8 cellular contexts compared by ENCODE assay signal in genomic region chr7:73519867-73520672, GRCh38. TPM values are rescaled to one million over a fixed set of nuclear protein-coding genes. Genes with fewer than 3 reads are reported as not detected.
DNase-seq lines count a peak whose midpoint lies in the region; TF ChIP-seq lines count a peak whose summit lies in the region.

No MANE protein-coding gene starts in this region.

- no peak for TF ChIP-seq CTCF in brain microvascular endothelial cell (IDR thresholded peaks at IDR 0.05; ENCODE audit: low read depth, low read length, missing control alignments)

- H3K4me3 ChIP-seq in NT2/D1 (ENCODE audit: insufficient read length, low read depth) (peak overlapping the region; percentile 60), brain microvascular endothelial cell (ENCODE audit: low read depth, low read length) (peak overlapping the region; percentile 77), urinary bladder (ENCODE audit: low read depth, low read length) (peak overlapping the region; percentile 92)

- H3K9ac ChIP-seq in NT2/D1 (ENCODE audit: insufficient read length, low read depth): peak overlapping the region; percentile 86

- WGBS in urinary bladder: 70% methylated on average over 18 of the region's 18 CpGs

- H3K36me3 ChIP-seq in NT2/D1 (ENCODE audit: insufficient read depth, insufficient read length, low read length) (peaks cover 50% of the 10 kb centered on the region), brain microvascular endothelial cell (replicated peaks) (peaks cover 4% of the 10 kb centered on the region), urinary bladder (ENCODE audit: insufficient read depth) (peaks cover 3% of the 10 kb centered on the region)

- DNase-seq in COR-L47 (lab: John Stamatoyannopoulos, UW) (peak; percentile 9), NT2/D1 (ENCODE audit: low read depth, low spot score) (no peak), brain microvascular endothelial cell (no peak), mesenteric fat pad (ENCODE audit: low spot score) (peak; percentile 64), GF-D8 (lab: John Stamatoyannopoulos, UW) (no peak), NK-92 (lab: John Stamatoyannopoulos, UW; ENCODE audit: unreplicated experiment) (no peak)
- no peak for DNase-seq in activated CD4-positive, CD25-positive, alpha-beta regulatory T cell (lab: John Stamatoyannopoulos, UW)

- no peaks in the 10 kb centered on the region for H3K9me3 ChIP-seq in NT2/D1 (ENCODE audit: insufficient read depth, low read length)

- peaks cover 2% of the 10 kb centered on the region for H3K4me1 ChIP-seq in NT2/D1 (ENCODE audit: insufficient read depth, insufficient read length)
- H3K4me1 ChIP-seq in urinary bladder (ENCODE audit: insufficient read depth): peaks cover 4% of the 10 kb centered on the region

- in situ Hi-C loops in brain microvascular endothelial cell (cut with HindIII; ENCODE audit: low pct_ligation_motif_present, low sequenced_read_pairs): no loop called here

- H3K27ac ChIP-seq in brain microvascular endothelial cell: peak overlapping the region; percentile 4
- no peak overlapping the region for H3K27ac ChIP-seq in urinary bladder (ENCODE audit: low read depth)

- H3K27me3 ChIP-seq in NT2/D1 (ENCODE audit: insufficient read depth, insufficient read length) (no peaks in the 10 kb centered on the region), brain microvascular endothelial cell (replicated peaks) (no peaks in the 10 kb centered on the region)

RNA-seq across cellular contexts. Expression of gene BAZ1B, which starts 2.0 kb away (rescaled TPM):
- total RNA-seq in mesenteric fat pad (54.5 TPM), urinary bladder (60.0 TPM)
- 37.1 TPM for polyA plus RNA-seq in urinary bladder

RNA-seq across cellular contexts. Expression of gene BCL7B, which starts 37.4 kb away (rescaled TPM):
- total RNA-seq in mesenteric fat pad (80.1 TPM), urinary bladder (6.9 TPM)
- 79.2 TPM for polyA plus RNA-seq in urinary bladder

RNA-seq across cellular contexts. Expression of gene TBL2, which starts 58.3 kb away (rescaled TPM):
- 36.9 TPM for total RNA-seq in mesenteric fat pad
- 57.1 TPM for total RNA-seq in urinary bladder
- polyA plus RNA-seq in urinary bladder: 26.4 TPM

Comparison
In these comparisons a context has a peak if more than half of its experiments do, and no peak if none do; other contexts are left out.
1. DNase-seq: peak in COR-L47 (single experiment) and mesenteric fat pad (single experiment); none in NT2/D1 (single experiment), brain microvascular endothelial cell (single experiment), GF-D8 (single experiment), NK-92 (single experiment) and activated CD4-positive, CD25-positive, alpha-beta regulatory T cell (0 of 4).
2. RNA of gene BCL7B, which starts 37.4 kb away (total RNA-seq): 80.1 TPM in mesenteric fat pad (single experiment); 6.9 TPM in urinary bladder (single experiment); every median in the first group is over 10 times any median in the second.
3. Peak in every context shown above with its lines, with median percentiles within 50 percentile points of each other: H3K4me3 ChIP-seq.